ENCODE assay signal across 8 cellular contexts in the genomic region with DNA sequence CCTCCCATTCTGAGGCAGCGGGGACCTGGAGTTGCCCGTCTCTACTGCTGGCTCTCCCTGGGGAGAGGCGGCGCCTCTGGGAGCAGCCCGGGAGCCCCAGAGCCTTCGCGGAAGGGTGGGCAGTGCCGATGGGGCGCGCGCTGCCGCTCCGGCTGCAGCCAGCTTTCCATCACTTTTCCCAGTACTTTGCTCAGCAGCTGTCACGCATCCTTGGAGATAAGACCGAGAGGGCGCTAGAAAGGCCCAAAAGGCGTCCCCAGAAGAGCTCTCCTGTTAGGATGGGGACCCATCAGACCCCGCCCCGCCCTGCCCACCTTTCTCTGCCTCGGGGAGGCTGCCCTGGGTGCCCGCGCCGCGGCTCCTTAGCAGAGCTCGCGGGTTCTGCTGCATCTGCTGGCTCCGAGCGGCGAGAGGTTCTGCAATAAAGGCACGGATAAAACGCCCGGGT. TPM values are rescaled to one million over a fixed set of nuclear protein-coding genes. Genes with fewer than 3 reads are reported as not detected.
A peak's percentile ranks its signal among the peaks of the same experiment; 100 is the strongest.
DNase-seq lines count a peak whose midpoint lies in the region; ATAC-seq and TF ChIP-seq lines count a peak whose summit lies in the region.

No MANE protein-coding gene starts in this region.

- H3K27me3 Mint-ChIP-seq in Calu3 (ENCODE audit: unreplicated experiment): peaks cover 81% of the 10 kb centered on the region
- peaks cover 76% of the 10 kb centered on the region for H3K27me3 Mint-ChIP-seq in neural crest cell (ENCODE audit: low read depth)

- no peak for TF ChIP-seq CTCF in Calu3 (IDR thresholded peaks at IDR 0.05; ENCODE audit: unreplicated experiment)
- no peak for TF ChIP-seq CTCF in neural crest cell (conservative IDR thresholded peaks at IDR 0.05)

- no TSS peak for BruUV-seq in Calu3 (replicated peaks; lab: Mats Ljungman, UMichigan)

- DNase-seq in Calu3: no peak
- peak; percentile 31 to 34 for DNase-seq in activated CD4-positive, alpha-beta T cell treated with anti-CD3 and anti-CD28 coated beads, Interleukin-2, amount 50 U/mL, for 48 hours
- peak; percentile 3 for DNase-seq in fibroblast of peridontal ligament (ENCODE audit: extremely low read depth)
- DNase-seq in neural crest cell (ENCODE audit: low read depth, low spot score): peak; percentile 18
- DNase-seq in retina: no peak

- H3K9me3 Mint-ChIP-seq in Calu3 (ENCODE audit: low read depth, unreplicated experiment): no peaks in the 10 kb centered on the region
- no peaks in the 10 kb centered on the region for H3K9me3 Mint-ChIP-seq in neural crest cell

- H3K36me3 Mint-ChIP-seq in Calu3 (ENCODE audit: insufficient read depth, unreplicated experiment): no peaks in the 10 kb centered on the region
- no peaks in the 10 kb centered on the region for H3K36me3 Mint-ChIP-seq in neural crest cell (ENCODE audit: low read depth)

- peak; percentile 7 for ATAC-seq in HG03342 (IDR thresholded peaks at IDR 0.05; ENCODE audit: unreplicated experiment)
- ATAC-seq in HG02588 (IDR thresholded peaks at IDR 0.05; ENCODE audit: unreplicated experiment): no peak
- no peak for ATAC-seq in HG02623 (IDR thresholded peaks at IDR 0.05; ENCODE audit: unreplicated experiment)

- H3K4me3 Mint-ChIP-seq in Calu3 (ENCODE audit: low read depth, unreplicated experiment): peak overlapping the region; percentile 65
- H3K4me3 Mint-ChIP-seq in neural crest cell: peak overlapping the region; percentile 79

- H3K27ac Mint-ChIP-seq in Calu3 (ENCODE audit: unreplicated experiment): no peak overlapping the region
- no peak overlapping the region for H3K27ac Mint-ChIP-seq in neural crest cell (ENCODE audit: unreplicated experiment)

- CTCF ChIA-PET in Calu3 (lab: Charles Lee): interaction anchor here (0.6 to 3.0 kb wide), 12 partner anchors 10 to 1544 kb away, joined by 3 to 43 read pairs (median 5); no protein-coding TSS in a partner anchor

- H3K4me1 Mint-ChIP-seq in Calu3 (ENCODE audit: low read depth, unreplicated experiment): no peaks in the 10 kb centered on the region
- H3K4me1 Mint-ChIP-seq in neural crest cell: no peaks in the 10 kb centered on the region

- intact Hi-C loops in Calu3 (cut with micrococcal nuclease; ENCODE audit: unreplicated experiment): loop anchor here (5.0 to 10.0 kb wide), 3 partner anchors 309 to 421 kb away; no protein-coding TSS in a partner anchor

RNA-seq across cellular contexts. Expression of gene KCNH1, which starts 0.5 kb away (rescaled TPM):
- total RNA-seq in Calu3 (2022) (not detected in 2 replicates), neural crest cell (0.21 TPM in 1 of 2 replicates, not detected in the other)

Comparison
In these comparisons a context has a peak if more than half of its experiments do, and no peak if none do; other contexts are left out.
1. DNase-seq: peak in activated CD4-positive, alpha-beta T cell treated with anti-CD3 and anti-CD28 coated beads, Interleukin-2, amount 50 U/mL, for 48 hours (2 of 2), fibroblast of peridontal ligament (single experiment) and neural crest cell (single experiment); none in Calu3 (single experiment) and retina (single experiment).